In the genomic region with DNA sequence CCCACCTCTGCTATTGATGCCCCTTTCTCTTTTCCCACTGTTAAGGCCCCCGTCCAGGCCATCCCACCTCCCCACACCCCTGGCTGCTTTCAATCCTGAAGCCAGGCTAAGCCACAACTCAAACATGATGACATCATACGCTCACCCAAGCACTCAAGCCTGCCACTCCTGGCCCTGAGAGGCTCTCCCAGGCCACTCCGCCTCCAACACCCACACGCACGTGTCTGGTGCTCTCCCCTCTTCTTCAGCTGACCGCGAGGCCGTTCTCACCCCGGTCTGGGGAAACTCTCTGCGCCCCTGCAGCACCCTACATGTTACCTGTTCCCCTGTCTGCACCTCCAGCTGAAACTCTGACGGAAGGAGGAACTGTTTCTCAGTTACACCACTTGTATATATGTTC, we compare ENCODE assay signal across 19 cellular contexts. TPM values are rescaled to one million over a fixed set of nuclear protein-coding genes. Genes with fewer than 3 reads are reported as not detected.
A peak's percentile ranks its signal among the peaks of the same experiment; 100 is the strongest.
DNase-seq lines count a peak whose midpoint lies in the region; ATAC-seq and TF ChIP-seq lines count a peak whose summit lies in the region.
"Had no signal": no experiment of that assay in that cellular context is flagged by ENCODE, and none has a peak within 500 bp of the region (broad histone marks: within the 10 kb centered on the region; RNA-seq: fewer than 3 reads in every experiment).

No MANE protein-coding gene starts in this region.

- no peak overlapping the region for H3K4me3 Mint-ChIP-seq in stimulated activated naive CD8-positive, alpha-beta T cell treated with anti-CD3 and anti-CD28 coated beads, Interleukin-15, Interleukin-2, amounts not matched to agents 100 ng/mL and 50 ng/mL, for 24 hours
- H3K4me3 Mint-ChIP-seq in activated T-helper 1 cell treated with anti-CD3 and anti-CD28 coated beads, Interleukin-12 subunit alpha, Interleukin-12 subunit beta, Interleukin-2, Interleukin-4 antibody, amounts not matched to agents 30 ng/mL and 10 ng/mL and 1 ng/mL, durations not matched to agents 14 hours and 24 hours and 36 hours: no peak overlapping the region
- H3K4me3 Mint-ChIP-seq: activated T-cell treated with anti-CD3 and anti-CD28 coated beads, Interleukin-2, amount 50 U/mL, for 4 hours; mesothelial cell of epicardium had no signal

- H3K36me3 ChIP-seq in ovary: no peaks in the 10 kb centered on the region

- ATAC-seq in stimulated activated naive CD8-positive, alpha-beta T cell treated with anti-CD3 and anti-CD28 coated beads, Interleukin-15, Interleukin-2, amounts not matched to agents 100 U/mL and 50 U/mL, for 24 hours: no peak
- ATAC-seq: activated T-cell treated with anti-CD3 and anti-CD28 coated beads, Interleukin-2, amount 50 U/mL, for 4 hours had no signal

- H3K4me3 ChIP-seq in ovary: no peak overlapping the region
- H3K4me3 ChIP-seq: BLaER1 treated with 17β-estradiol and CSF1 and Interleukin-3, amounts not matched to agents 10 nM and 100 nM; tibial nerve had no signal

- H3K27ac ChIP-seq in ovary: no peak overlapping the region
- H3K27ac ChIP-seq: BLaER1 treated with 17β-estradiol and CSF1 and Interleukin-3, amounts not matched to agents 10 nM and 100 nM; tibial nerve had no signal

- peaks cover 18% of the 10 kb centered on the region for H3K4me1 ChIP-seq in ovary (ENCODE audit: insufficient read depth)

- no peaks in the 10 kb centered on the region for H3K9me3 Mint-ChIP-seq in stimulated activated naive CD8-positive, alpha-beta T cell treated with anti-CD3 and anti-CD28 coated beads, Interleukin-15, Interleukin-2, amounts not matched to agents 100 ng/mL and 50 ng/mL, for 24 hours
- H3K9me3 Mint-ChIP-seq in activated T-helper 1 cell treated with anti-CD3 and anti-CD28 coated beads, Interleukin-12 subunit alpha, Interleukin-12 subunit beta, Interleukin-2, Interleukin-4 antibody, amounts not matched to agents 30 ng/mL and 10 ng/mL and 1 ng/mL, durations not matched to agents 14 hours and 24 hours and 36 hours: no peaks in the 10 kb centered on the region
- H3K9me3 Mint-ChIP-seq: activated T-cell treated with anti-CD3 and anti-CD28 coated beads, Interleukin-2, amount 50 U/mL, for 4 hours; mesothelial cell of epicardium had no signal

- WGBS in ovary, 3 donors: 93 to 94% (median 93%) methylated on average over 11 of the region's 11 CpGs

- no peaks in the 10 kb centered on the region for H3K9me3 ChIP-seq in ovary
- H3K9me3 ChIP-seq: BLaER1 treated with 17β-estradiol and CSF1 and Interleukin-3, amounts not matched to agents 10 nM and 100 nM; tibial nerve had no signal

- no peak for TF ChIP-seq EP300 in ovary (IDR thresholded peaks at IDR 0.05)

- no peaks in the 10 kb centered on the region for H3K27me3 Mint-ChIP-seq in stimulated activated naive CD8-positive, alpha-beta T cell treated with anti-CD3 and anti-CD28 coated beads, Interleukin-15, Interleukin-2, amounts not matched to agents 100 ng/mL and 50 ng/mL, for 24 hours
- H3K27me3 Mint-ChIP-seq in activated T-helper 1 cell treated with anti-CD3 and anti-CD28 coated beads, Interleukin-12 subunit alpha, Interleukin-12 subunit beta, Interleukin-2, Interleukin-4 antibody, amounts not matched to agents 30 ng/mL and 10 ng/mL and 1 ng/mL, durations not matched to agents 14 hours and 24 hours and 36 hours (ENCODE audit: insufficient read depth): no peaks in the 10 kb centered on the region

- H3K4me1 Mint-ChIP-seq in stimulated activated naive CD8-positive, alpha-beta T cell treated with anti-CD3 and anti-CD28 coated beads, Interleukin-15, Interleukin-2, amounts not matched to agents 100 ng/mL and 50 ng/mL, for 24 hours (ENCODE audit: low read depth): peaks cover 63% of the 10 kb centered on the region
- peaks cover 49% of the 10 kb centered on the region for H3K4me1 Mint-ChIP-seq in activated T-helper 1 cell treated with anti-CD3 and anti-CD28 coated beads, Interleukin-12 subunit alpha, Interleukin-12 subunit beta, Interleukin-2, Interleukin-4 antibody, amounts not matched to agents 30 ng/mL and 10 ng/mL and 1 ng/mL, durations not matched to agents 14 hours and 24 hours and 36 hours (ENCODE audit: low read depth)

- intact Hi-C loops in activated T-helper 1 cell treated with anti-CD3 and anti-CD28 coated beads, Interleukin-12 subunit alpha, Interleukin-12 subunit beta, Interleukin-2, Interleukin-4 antibody, amounts not matched to agents 30 ng/mL and 10 ng/mL and 1 ng/mL, durations not matched to agents 14 hours and 24 hours and 36 hours (cut with micrococcal nuclease): no loop called here
- intact Hi-C loops in ovary (cut with DNase I): no loop called here

- no peaks in the 10 kb centered on the region for H3K27me3 ChIP-seq in ovary
- H3K27me3 ChIP-seq: BLaER1 treated with 17β-estradiol and CSF1 and Interleukin-3, amounts not matched to agents 10 nM and 100 nM; tibial nerve had no signal

- peaks cover 79% of the 10 kb centered on the region for H3K36me3 Mint-ChIP-seq in stimulated activated naive CD8-positive, alpha-beta T cell treated with anti-CD3 and anti-CD28 coated beads, Interleukin-15, Interleukin-2, amounts not matched to agents 100 ng/mL and 50 ng/mL, for 24 hours (ENCODE audit: low read depth)
- peaks cover 60% of the 10 kb centered on the region for H3K36me3 Mint-ChIP-seq in activated T-helper 1 cell treated with anti-CD3 and anti-CD28 coated beads, Interleukin-12 subunit alpha, Interleukin-12 subunit beta, Interleukin-2, Interleukin-4 antibody, amounts not matched to agents 30 ng/mL and 10 ng/mL and 1 ng/mL, durations not matched to agents 14 hours and 24 hours and 36 hours (ENCODE audit: low read depth)

- H3K27ac Mint-ChIP-seq in stimulated activated naive CD8-positive, alpha-beta T cell treated with anti-CD3 and anti-CD28 coated beads, Interleukin-15, Interleukin-2, amounts not matched to agents 100 ng/mL and 50 ng/mL, for 24 hours: peak overlapping the region; percentile 37
- H3K27ac Mint-ChIP-seq in activated T-helper 1 cell treated with anti-CD3 and anti-CD28 coated beads, Interleukin-12 subunit alpha, Interleukin-12 subunit beta, Interleukin-2, Interleukin-4 antibody, amounts not matched to agents 30 ng/mL and 10 ng/mL and 1 ng/mL, durations not matched to agents 14 hours and 24 hours and 36 hours: peak overlapping the region; percentile 66
- H3K27ac Mint-ChIP-seq: mesothelial cell of epicardium had no signal

- DNase-seq in stimulated activated naive CD8-positive, alpha-beta T cell treated with anti-CD3 and anti-CD28 coated beads, Interleukin-15, Interleukin-2, amounts not matched to agents 100 U/mL and 50 U/mL, for 24 hours: no peak
- DNase-seq in activated T-helper 1 cell treated with anti-CD3 and anti-CD28 coated beads, Interleukin-12 subunit alpha, Interleukin-12 subunit beta, Interleukin-2, Interleukin-4 antibody, amounts not matched to agents 30 ng/mL and 10 ng/mL and 1 ng/mL, durations not matched to agents 14 hours and 24 hours and 36 hours (ENCODE audit: low spot score): no peak
- DNase-seq in mesenteric fat pad (ENCODE audit: low spot score): peak; percentile 41
- no peak for DNase-seq in ovary
- DNase-seq in globus pallidus (ENCODE audit: low spot score): no peak
- no peak for DNase-seq in ecto neural progenitor cell (ENCODE audit: low spot score)
- DNase-seq: activated T-cell treated with anti-CD3 and anti-CD28 coated beads, Interleukin-2, amount 50 U/mL, for 4 hours; effector CD8-positive, alpha-beta T cell; IMR-90; NCI-H1105; NCI-H446; stimulated activated CD4-positive, alpha-beta T cell treated with anti-CD3 and anti-CD28 coated beads, Interleukin-15, amount 100 ng/mL, for 24 hours; SW 1271 had no signal

- TF ChIP-seq POLR2A in ovary (IDR thresholded peaks at IDR 0.05): no peak

- TF ChIP-seq CTCF in ovary (IDR thresholded peaks at IDR 0.05): no peak

RNA-seq across cellular contexts. Expression of a gene that starts 6.2 kb away (rescaled TPM):
- total RNA-seq in activated T-helper 1 cell treated with anti-CD3 and anti-CD28 coated beads, Interleukin-12 subunit alpha, Interleukin-12 subunit beta, Interleukin-2, Interleukin-4 antibody, amounts not matched to agents 30 ng/mL and 10 ng/mL and 1 ng/mL, durations not matched to agents 14 hours and 24 hours and 36 hours: 29.2 and 29.4 TPM in 2 replicates
- total RNA-seq in mesenteric fat pad (29.4 TPM), ovary (10 to 100 TPM; 32.2 to 47.3 (median 32.9) TPM)
- 10 to 100 TPM; 14.4 to 18.5 TPM for polyA plus RNA-seq in ovary

RNA-seq across cellular contexts. Expression of a gene that starts 48.1 kb away (rescaled TPM):
- total RNA-seq in activated T-helper 1 cell treated with anti-CD3 and anti-CD28 coated beads, Interleukin-12 subunit alpha, Interleukin-12 subunit beta, Interleukin-2, Interleukin-4 antibody, amounts not matched to agents 30 ng/mL and 10 ng/mL and 1 ng/mL, durations not matched to agents 14 hours and 24 hours and 36 hours: not detected in 2 replicates
- total RNA-seq in mesenteric fat pad (not detected), ovary (under 1 TPM in 4 of 7 donors, not detected in 3; 0.08 to 0.32 (median 0.15) TPM)
- polyA plus RNA-seq in ovary: under 1 TPM in 1 of 2 donors, not detected in 1; 0.06 TPM
- total RNA-seq: activated T-cell treated with anti-CD3 and anti-CD28 coated beads, Interleukin-2, amount 50 U/mL, for 4 hours; Daoy; IMR-90; mesothelial cell of epicardium; omental fat pad; tibial nerve had no signal
- polyA plus RNA-seq: IMR-90 had no signal

RNA-seq across cellular contexts. Expression of a gene that starts 54.5 kb away (rescaled TPM):
- total RNA-seq in activated T-helper 1 cell treated with anti-CD3 and anti-CD28 coated beads, Interleukin-12 subunit alpha, Interleukin-12 subunit beta, Interleukin-2, Interleukin-4 antibody, amounts not matched to agents 30 ng/mL and 10 ng/mL and 1 ng/mL, durations not matched to agents 14 hours and 24 hours and 36 hours: not detected in 2 replicates
- total RNA-seq in mesenteric fat pad (2.3 TPM), ovary (under 1 TPM in 4 of 7 donors, not detected in 3; 0.12 to 0.87 (median 0.44) TPM)
- polyA plus RNA-seq in ovary: under 1 TPM in 1 of 2 donors, not detected in 1; 0.15 TPM
- total RNA-seq: activated T-cell treated with anti-CD3 and anti-CD28 coated beads, Interleukin-2, amount 50 U/mL, for 4 hours; Daoy; IMR-90; mesothelial cell of epicardium had no signal
- polyA plus RNA-seq: IMR-90 had no signal
